ENCODE assay signal across 19 cellular contexts in the genomic region with DNA sequence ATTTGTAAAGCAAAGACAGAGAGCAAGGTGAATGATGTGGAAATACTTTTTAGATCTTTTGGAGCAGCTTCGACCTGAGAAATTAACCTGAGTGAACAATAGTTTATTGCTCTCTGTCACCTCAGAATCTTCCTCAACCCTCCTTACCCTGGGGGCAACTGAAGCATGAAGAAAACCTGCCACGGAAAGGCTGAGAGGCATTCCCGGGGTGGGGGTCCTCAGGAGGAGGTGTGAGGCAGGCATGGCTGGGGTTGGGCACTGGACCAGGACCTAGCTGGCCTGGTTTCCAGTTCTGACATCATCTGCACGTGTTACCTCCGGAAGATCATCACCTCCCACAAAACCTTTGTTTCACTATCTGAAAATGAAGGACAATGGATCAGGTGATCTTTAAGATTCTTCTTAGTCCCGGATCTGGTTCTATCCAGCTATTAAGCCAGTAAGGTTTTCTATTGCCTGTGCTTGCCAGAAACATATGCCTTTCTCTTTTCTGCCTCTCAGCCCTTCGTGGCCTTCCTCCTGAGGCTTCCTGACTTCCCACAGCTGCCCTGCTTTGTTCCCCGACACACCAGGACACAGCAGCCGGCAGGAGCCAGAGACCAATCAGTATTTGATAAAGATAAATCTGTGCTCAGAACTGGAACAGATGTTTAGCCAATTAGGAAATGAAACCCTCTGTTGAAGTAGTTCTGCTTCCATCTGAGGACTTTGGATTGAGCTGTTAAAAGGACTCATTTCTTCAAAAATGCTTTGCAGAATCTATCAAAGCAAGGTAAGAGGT.
"Had no signal": no experiment of that assay in that cellular context is flagged by ENCODE, and none has a peak within 500 bp of the region (broad histone marks: within the 10 kb centered on the region; RNA-seq: fewer than 3 reads in every experiment).

No MANE protein-coding gene starts in this region.

- H3K9me3 Mint-ChIP-seq: activated CD4-positive, alpha-beta memory T cell treated with anti-CD3 and anti-CD28 coated beads, Interleukin-2, amount 10 ng/mL, durations not matched to agents 7 days and 5 days; T-helper 2 cell treated with Interferon-gamma antibody and Interleukin-4, amounts not matched to agents 5 μg/mL and 100 μg/mL, for 36 hours had no signal

- H3K36me3 Mint-ChIP-seq: activated CD8-positive, alpha-beta memory T cell treated with anti-CD3 and anti-CD28 coated beads, Interleukin-2, amount 10 ng/mL, durations not matched to agents 7 days and 5 days; natural killer cell; stimulated activated naive B cell treated with anti-CD40 and anti-IgM and Interleukin-4, amounts not matched to agents 10 μg/mL and 1 μg/mL and 100 μg/mL, for 72 hours had no signal

- H3K4me3 Mint-ChIP-seq: activated CD4-positive, alpha-beta memory T cell treated with anti-CD3 and anti-CD28 coated beads, Interleukin-2, amount 10 ng/mL, durations not matched to agents 7 days and 5 days; activated CD8-positive, alpha-beta memory T cell treated with anti-CD3 and anti-CD28 coated beads, Interleukin-2, amount 10 ng/mL, durations not matched to agents 7 days and 5 days; central memory CD8-positive, alpha-beta T cell; natural killer cell; stimulated activated naive B cell treated with anti-CD40 and anti-IgM and Interleukin-4, amounts not matched to agents 10 μg/mL and 1 μg/mL and 100 μg/mL, for 72 hours; T-helper 2 cell treated with Interferon-gamma antibody and Interleukin-4, amounts not matched to agents 5 μg/mL and 100 μg/mL, for 36 hours had no signal

- H3K36me3 ChIP-seq: colonic mucosa, esophagus muscularis mucosa, gastroesophageal sphincter, heart left ventricle, thoracic aorta had no signal

- H3K4me3 ChIP-seq: body of pancreas, colonic mucosa, esophagus muscularis mucosa, gastroesophageal sphincter, heart left ventricle, thoracic aorta had no signal

- H3K27ac Mint-ChIP-seq: activated CD4-positive, alpha-beta memory T cell treated with anti-CD3 and anti-CD28 coated beads, Interleukin-2, amount 10 ng/mL, durations not matched to agents 7 days and 5 days; activated CD8-positive, alpha-beta memory T cell treated with anti-CD3 and anti-CD28 coated beads, Interleukin-2, amount 10 ng/mL, durations not matched to agents 7 days and 5 days; activated T-helper 2 cell treated with anti-CD3 and anti-CD28 coated beads, Interferon-gamma antibody, Interleukin-2, Interleukin-4, amounts not matched to agents 10 μg/mL and 5 μg/mL and 100 μg/mL, durations not matched to agents 14 hours and 24 hours and 36 hours; natural killer cell; stimulated activated naive B cell treated with anti-CD40 and anti-IgM and Interleukin-4, amounts not matched to agents 10 μg/mL and 1 μg/mL and 100 μg/mL, for 72 hours; T-helper 2 cell treated with Interferon-gamma antibody and Interleukin-4, amounts not matched to agents 5 μg/mL and 100 μg/mL, for 36 hours had no signal

- H3K27me3 ChIP-seq: body of pancreas, colonic mucosa, esophagus muscularis mucosa, gastroesophageal sphincter had no signal

- H3K4me1 Mint-ChIP-seq: activated CD4-positive, alpha-beta memory T cell treated with anti-CD3 and anti-CD28 coated beads, Interleukin-2, amount 10 ng/mL, durations not matched to agents 7 days and 5 days; activated CD8-positive, alpha-beta memory T cell treated with anti-CD3 and anti-CD28 coated beads, Interleukin-2, amount 10 ng/mL, durations not matched to agents 7 days and 5 days; central memory CD8-positive, alpha-beta T cell; natural killer cell; stimulated activated naive B cell treated with anti-CD40 and anti-IgM and Interleukin-4, amounts not matched to agents 10 μg/mL and 1 μg/mL and 100 μg/mL, for 72 hours had no signal

- H3K27me3 Mint-ChIP-seq: activated CD4-positive, alpha-beta memory T cell treated with anti-CD3 and anti-CD28 coated beads, Interleukin-2, amount 10 ng/mL, durations not matched to agents 7 days and 5 days; activated CD8-positive, alpha-beta memory T cell treated with anti-CD3 and anti-CD28 coated beads, Interleukin-2, amount 10 ng/mL, durations not matched to agents 7 days and 5 days; central memory CD8-positive, alpha-beta T cell; stimulated activated naive B cell treated with anti-CD40 and anti-IgM and Interleukin-4, amounts not matched to agents 10 μg/mL and 1 μg/mL and 100 μg/mL, for 72 hours had no signal

- DNase-seq: activated CD4-positive, alpha-beta memory T cell treated with anti-CD3 and anti-CD28 coated beads, Interleukin-2, amount 10 ng/mL, durations not matched to agents 7 days and 5 days; activated CD4-positive, alpha-beta T cell treated with anti-CD3 and anti-CD28 coated beads for 48 hours; activated CD4-positive, CD25-positive, alpha-beta regulatory T cell; activated CD8-positive, alpha-beta memory T cell treated with anti-CD3 and anti-CD28 coated beads, Interleukin-2, amount 10 ng/mL, durations not matched to agents 7 days and 5 days; activated naive CD4-positive, alpha-beta T cell treated with Interleukin-2 at 50 U/mL for 16 hours; colonic mucosa; heart left ventricle; kidney glomerular epithelial cell; mesenchymal stem cell; natural killer cell; retina; stimulated activated naive B cell treated with anti-CD40 and anti-IgM and Interleukin-4, amounts not matched to agents 10 μg/mL and 1 μg/mL and 100 μg/mL, for 72 hours had no signal
